In the genomic region with DNA sequence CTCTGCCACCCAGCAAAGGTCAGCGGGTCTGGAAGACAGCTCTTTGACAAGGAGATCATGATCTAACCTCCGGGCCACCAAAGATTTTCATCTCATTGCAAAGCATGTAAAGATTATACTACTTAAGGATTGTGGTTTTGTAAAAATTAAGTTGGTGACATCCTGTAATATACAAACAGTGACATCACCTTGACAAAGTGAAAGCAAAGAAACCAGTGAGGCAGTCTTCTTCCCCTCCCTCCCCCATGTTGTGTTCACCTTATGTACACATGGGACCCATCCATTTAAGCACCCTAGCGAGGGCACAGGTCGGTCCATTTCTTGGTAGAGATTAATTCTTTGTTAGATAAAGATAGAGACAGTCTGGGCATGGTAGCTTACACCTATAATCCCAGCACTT, we compare ENCODE assay signal across 19 cellular contexts. TPM values are rescaled to one million over a fixed set of nuclear protein-coding genes. Genes with fewer than 3 reads are reported as not detected.
DNase-seq lines count a peak whose midpoint lies in the region; ATAC-seq and TF ChIP-seq lines count a peak whose summit lies in the region.
"Had no signal": no experiment of that assay in that cellular context is flagged by ENCODE, and none has a peak within 500 bp of the region (broad histone marks: within the 10 kb centered on the region; RNA-seq: fewer than 3 reads in every experiment).

No MANE protein-coding gene starts in this region.

- ATAC-seq in natural killer cell treated with Interleukin-12 subunit alpha and Interleukin-12 subunit beta and Interleukin-15 and Interleukin-18, amount 100 ng/mL, for 72 hours = no peak
- ATAC-seq: K562 had no signal

- no peaks in the 10 kb centered on the region for H3K27me3 Mint-ChIP-seq in activated naive CD8-positive, alpha-beta T cell
- H3K27me3 Mint-ChIP-seq in natural killer cell treated with Interleukin-12 subunit alpha and Interleukin-12 subunit beta and Interleukin-15 and Interleukin-18, amount 100 ng/mL, for 72 hours = no peaks in the 10 kb centered on the region
- H3K27me3 Mint-ChIP-seq: dendritic cell treated with granulocyte-macrophage colony-stimulating factor and Interleukin-4, amounts not matched to agents 40 ng/mL and 50 ng/mL, for 4 days had no signal

- DNase-seq in DMS53 (lab: John Stamatoyannopoulos, UW) = peak; percentile 34
- DNase-seq in DMS53 treated with DMSO at 0.1 percent for 48 hours (lab: John Stamatoyannopoulos, UW; ENCODE audit: unreplicated experiment) = no peak
- DNase-seq in M059J (ENCODE audit: low read depth) = peak; percentile 29
- DNase-seq in natural killer cell treated with Interleukin-12 subunit alpha and Interleukin-12 subunit beta and Interleukin-15 and Interleukin-18, amount 100 ng/mL, for 72 hours (ENCODE audit: low spot score) = no peak
- DNase-seq in erythroblast (lab: John Stamatoyannopoulos, UW) = no peak
- DNase-seq in D341Med (ENCODE audit: low spot score) = no peak
- DNase-seq in H4 (ENCODE audit: low spot score) = no peak
- DNase-seq: activated naive CD4-positive, alpha-beta T cell; brain microvascular endothelial cell; DMS153; GM23248; mammary epithelial cell; NCI-H1048; PC-9; SK-N-SH had no signal

- peaks cover 33% of the 10 kb centered on the region for H3K4me1 Mint-ChIP-seq in activated naive CD8-positive, alpha-beta T cell (ENCODE audit: low read depth)
- peaks cover 35 to 37% of the 10 kb centered on the region in 2 donors for H3K4me1 Mint-ChIP-seq in natural killer cell treated with Interleukin-12 subunit alpha and Interleukin-12 subunit beta and Interleukin-15 and Interleukin-18, amount 100 ng/mL, for 72 hours (ENCODE audit: low read depth in 2 of 2)

- peaks cover 15% of the 10 kb centered on the region for H3K36me3 Mint-ChIP-seq in activated naive CD8-positive, alpha-beta T cell
- peaks cover 12% of the 10 kb centered on the region for H3K36me3 Mint-ChIP-seq in natural killer cell treated with Interleukin-12 subunit alpha and Interleukin-12 subunit beta and Interleukin-15 and Interleukin-18, amount 100 ng/mL, for 72 hours

- no peaks in the 10 kb centered on the region for H3K9me3 Mint-ChIP-seq in activated naive CD8-positive, alpha-beta T cell (ENCODE audit: low read depth)
- peaks cover 4% of the 10 kb centered on the region for H3K9me3 Mint-ChIP-seq in natural killer cell treated with Interleukin-12 subunit alpha and Interleukin-12 subunit beta and Interleukin-15 and Interleukin-18, amount 100 ng/mL, for 72 hours
- H3K9me3 Mint-ChIP-seq: dendritic cell treated with granulocyte-macrophage colony-stimulating factor and Interleukin-4, amounts not matched to agents 40 ng/mL and 50 ng/mL, for 4 days; nephron had no signal

- no peak for TF ChIP-seq POLR2A in erythroblast (IDR thresholded peaks at IDR 0.05; ENCODE audit: low read length)

- H3K27ac Mint-ChIP-seq in activated naive CD8-positive, alpha-beta T cell = peak overlapping the region; percentile 61
- peak overlapping the region; percentile 76 to 80 for H3K27ac Mint-ChIP-seq in natural killer cell treated with Interleukin-12 subunit alpha and Interleukin-12 subunit beta and Interleukin-15 and Interleukin-18, amount 100 ng/mL, for 72 hours
- H3K27ac Mint-ChIP-seq: dendritic cell treated with granulocyte-macrophage colony-stimulating factor and Interleukin-4, amounts not matched to agents 40 ng/mL and 50 ng/mL, for 4 days; nephron had no signal

- H3K4me3 Mint-ChIP-seq in activated naive CD8-positive, alpha-beta T cell = no peak overlapping the region
- peak overlapping the region; percentile 59 for H3K4me3 Mint-ChIP-seq in natural killer cell treated with Interleukin-12 subunit alpha and Interleukin-12 subunit beta and Interleukin-15 and Interleukin-18, amount 100 ng/mL, for 72 hours
- H3K4me3 Mint-ChIP-seq: dendritic cell treated with granulocyte-macrophage colony-stimulating factor and Interleukin-4, amounts not matched to agents 40 ng/mL and 50 ng/mL, for 4 days had no signal

RNA-seq across cellular contexts. Expression of gene MDH2, which starts 3.9 kb away (rescaled TPM):
- 90.7 and 117 TPM in 2 replicates for total RNA-seq in M059J (2014; rRNA removed; shearing (Covaris generic))
- 100 to 1,000 TPM; 178 to 266 TPM for total RNA-seq in natural killer cell treated with Interleukin-12 subunit alpha and Interleukin-12 subunit beta and Interleukin-15 and Interleukin-18, amount 100 ng/mL, for 72 hours
- total RNA-seq in H4 (2014; rRNA removed; shearing (Covaris generic)) = 119 and 156 TPM in 2 replicates

RNA-seq across cellular contexts. Expression of gene STYXL1, which starts 4.0 kb away (rescaled TPM):
- total RNA-seq in M059J (2014; rRNA removed; shearing (Covaris generic)) = 69.8 and 77.7 TPM in 2 replicates
- 10 to 100 TPM; 36.6 to 56.4 TPM for total RNA-seq in natural killer cell treated with Interleukin-12 subunit alpha and Interleukin-12 subunit beta and Interleukin-15 and Interleukin-18, amount 100 ng/mL, for 72 hours
- total RNA-seq in H4 (2014; rRNA removed; shearing (Covaris generic)) = 137 and 156 TPM in 2 replicates

RNA-seq across cellular contexts. Expression of gene TMEM120A, which starts 57.4 kb away (rescaled TPM):
- 15.7 and 19.6 TPM in 2 replicates for total RNA-seq in M059J (2014; rRNA removed; shearing (Covaris generic))
- 100 to 1,000 TPM in 1 of 2 donors, 10 to 100 TPM in 1; 93.9 to 218 TPM for total RNA-seq in natural killer cell treated with Interleukin-12 subunit alpha and Interleukin-12 subunit beta and Interleukin-15 and Interleukin-18, amount 100 ng/mL, for 72 hours
- 26.0 and 28.7 TPM in 2 replicates for total RNA-seq in H4 (2014; rRNA removed; shearing (Covaris generic))

Comparison
In these comparisons a context has a peak if more than half of its experiments do, and no peak if none do; other contexts are left out.
1. DNase-seq: peak in DMS53 (single experiment) and M059J (single experiment); none in DMS53 treated with DMSO at 0.1 percent for 48 hours (single experiment), natural killer cell treated with Interleukin-12 subunit alpha and Interleukin-12 subunit beta and Interleukin-15 and Interleukin-18, amount 100 ng/mL, for 72 hours (single experiment), erythroblast (0 of 2), D341Med (single experiment) and H4 (single experiment).